In the genomic region with DNA sequence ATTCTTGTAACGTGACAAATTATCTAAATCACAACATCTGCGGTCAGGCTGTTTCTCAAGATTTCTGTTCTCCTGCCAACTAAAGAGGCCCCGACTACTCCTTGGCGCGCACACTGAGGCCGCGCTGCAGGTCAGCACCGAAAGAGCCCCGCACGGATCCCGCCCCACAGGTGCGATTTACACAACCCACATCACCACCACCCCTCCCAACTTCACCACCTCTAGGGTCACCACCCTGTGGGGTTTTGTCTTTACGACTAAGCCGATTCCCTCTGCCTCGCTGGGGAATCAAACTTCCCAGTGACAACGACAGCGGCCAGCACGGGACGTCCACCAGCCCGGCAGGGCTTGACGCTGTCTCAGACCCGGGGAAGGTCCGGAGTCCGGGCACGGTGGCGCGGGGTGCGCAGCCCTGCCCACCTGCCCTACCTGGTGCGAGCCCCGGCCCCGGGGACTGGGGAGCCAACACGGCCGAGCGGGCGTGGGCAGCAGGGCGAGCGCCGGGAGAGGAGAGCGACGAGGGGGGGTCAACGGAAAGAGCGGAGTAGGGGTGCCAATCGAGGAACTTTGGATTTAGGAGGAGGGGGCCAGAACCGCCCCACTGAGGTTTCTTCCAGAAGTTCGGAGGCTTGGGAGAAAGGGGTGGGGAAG, we compare ENCODE assay signal across 8 cellular contexts. TPM values are rescaled to one million over a fixed set of nuclear protein-coding genes. Genes with fewer than 3 reads are reported as not detected.
DNase-seq lines count a peak whose midpoint lies in the region; TF ChIP-seq lines count a peak whose summit lies in the region.

No MANE protein-coding gene starts in this region.

- peaks cover 57% of the 10 kb centered on the region for H3K4me1 ChIP-seq in HEK293 (ENCODE audit: control insufficient read depth, insufficient read depth, low read length)
- H3K4me1 ChIP-seq in SJCRH30, result peaks cover 34% of the 10 kb centered on the region
- H3K4me1 ChIP-seq in liver (ENCODE audit: control insufficient read depth in 4 of 4, insufficient read depth in 4 of 4, low read length in 3 of 4), result peaks cover 5 to 38% (median 20%) of the 10 kb centered on the region in 4 donors

- H3K9me3 Mint-ChIP-seq in Calu3 (ENCODE audit: low read depth, unreplicated experiment) (no peaks in the 10 kb centered on the region), chondrocyte (ENCODE audit: low read depth) (no peaks in the 10 kb centered on the region)

- peak overlapping the region; percentile 98 for H3K27ac ChIP-seq in HEK293 (ENCODE audit: extremely low read depth, low read depth, low read length)
- peak overlapping the region; percentile 65 for H3K27ac ChIP-seq in SJCRH30
- peak overlapping the region; percentile 88 to 91 for H3K27ac ChIP-seq in liver (ENCODE audit: low read depth in 1 of 2, low read length in 2 of 2)
- peak overlapping the region; percentile 68 for H3K27ac ChIP-seq in temporal lobe (ENCODE audit: low read depth, low read length)

- POLR2A ChIA-PET in HEK293 (lab: Yijun Ruan, JAX), result interaction anchor here (1.0 kb wide), 1 partner anchor 9 kb away, joined by 3 read pairs; no protein-coding TSS in a partner anchor

- BruUV-seq in Calu3 (replicated peaks; lab: Mats Ljungman, UMichigan), result no TSS peak

- peak overlapping the region; percentile 92 for H3K27ac Mint-ChIP-seq in Calu3 (ENCODE audit: unreplicated experiment)
- peak overlapping the region; percentile 94 for H3K27ac Mint-ChIP-seq in chondrocyte (ENCODE audit: unreplicated experiment)

- peaks cover 29% of the 10 kb centered on the region for H3K36me3 Mint-ChIP-seq in Calu3 (ENCODE audit: insufficient read depth, unreplicated experiment)
- peaks cover 4% of the 10 kb centered on the region for H3K36me3 Mint-ChIP-seq in chondrocyte (ENCODE audit: low read depth)

- no peak for TF ChIP-seq CTCF in Calu3 (IDR thresholded peaks at IDR 0.05; ENCODE audit: unreplicated experiment)
- TF ChIP-seq CTCF in HEK293 (tag by site-specific recombination; IDR thresholded peaks at IDR 0.05), result no peak; the same call in 1 of the 2 replicates
- TF ChIP-seq CTCF in chondrocyte (IDR thresholded peaks at IDR 0.05), result no peak
- no peak for TF ChIP-seq CTCF in liver (IDR thresholded peaks at IDR 0.05; ENCODE audit: low read depth, low read length, missing input control)

- peak overlapping the region; percentile 90 for H3K4me3 ChIP-seq in HEK293 (ENCODE audit: low read depth, low read length)
- H3K4me3 ChIP-seq in SJCRH30, result peak overlapping the region; percentile 74
- H3K4me3 ChIP-seq in liver (ENCODE audit: low read depth in 1 of 3, low read length in 3 of 3), result peak overlapping the region; percentile 76 to 77 (median 76)

- CTCF ChIA-PET in Calu3 (lab: Charles Lee), result interaction anchor here (1.4 kb wide), 1 partner anchor 90 kb away, joined by 3 read pairs; no protein-coding TSS in a partner anchor
- CTCF ChIA-PET in HEK293 (lab: Yijun Ruan, JAX), result interaction anchor here (1.2 to 3.6 kb wide), 3 partner anchors 45 to 112 kb away, joined by 3 to 21 read pairs (median 3); no protein-coding TSS in a partner anchor

- DNase-seq in Calu3 (peak; percentile 59), SJCRH30 (peak; percentile 46 to 62), chondrocyte (ENCODE audit: low spot score) (peak; percentile 90), A172 (ENCODE audit: low spot score) (no peak), NCI-H2227 (lab: John Stamatoyannopoulos, UW; ENCODE audit: unreplicated experiment) (no peak)

- 1% methylated on average over 45 of the region's 45 CpGs for WGBS in liver

- H3K27me3 ChIP-seq in SJCRH30 (no peaks in the 10 kb centered on the region), liver (ENCODE audit: control insufficient read depth in 4 of 4, insufficient read depth in 4 of 4, low read length in 3 of 4) (no peaks in the 10 kb centered on the region)

- H3K9ac ChIP-seq in liver (ENCODE audit: low read depth in 1 of 2, low read length in 2 of 2), result peak overlapping the region; percentile 43 to 71

- H3K36me3 ChIP-seq in HEK293 (ENCODE audit: control insufficient read depth in 2 of 2, insufficient read depth in 1 of 2, low read length in 2 of 2), result no peaks in the 10 kb centered on the region; a peak in 1 of 3 replicates
- H3K36me3 ChIP-seq in SJCRH30, result no peaks in the 10 kb centered on the region
- H3K36me3 ChIP-seq in liver (ENCODE audit: control insufficient read depth in 4 of 4, insufficient read depth in 3 of 4, low read depth in 1 of 4, low read length in 3 of 4), result no peaks in the 10 kb centered on the region

- no peak for TF ChIP-seq RAD21 in liver (IDR thresholded peaks at IDR 0.05)

- intact Hi-C loops in Calu3 (cut with micrococcal nuclease; ENCODE audit: unreplicated experiment), result loop anchor here (10.0 kb wide), 1 partner anchor 112 kb away; no protein-coding TSS in a partner anchor

- H3K9me3 ChIP-seq in HEK293 (ENCODE audit: control insufficient read depth, insufficient read depth, low read depth, low read length) (no peaks in the 10 kb centered on the region), SJCRH30 (replicated peaks) (no peaks in the 10 kb centered on the region), liver (ENCODE audit: control insufficient read depth in 4 of 4, low read length in 3 of 4) (no peaks in the 10 kb centered on the region)

- H3K4me1 Mint-ChIP-seq in Calu3 (ENCODE audit: low read depth, unreplicated experiment) (peaks cover 20% of the 10 kb centered on the region), chondrocyte (ENCODE audit: low read depth) (peaks cover 76% of the 10 kb centered on the region)

- H3K27me3 Mint-ChIP-seq in Calu3 (ENCODE audit: unreplicated experiment), result no peaks in the 10 kb centered on the region
- H3K27me3 Mint-ChIP-seq in chondrocyte (ENCODE audit: low read depth), result no peaks in the 10 kb centered on the region

- H3K4me3 Mint-ChIP-seq in Calu3 (ENCODE audit: low read depth, unreplicated experiment), result peak overlapping the region; percentile 94
- H3K4me3 Mint-ChIP-seq in chondrocyte (ENCODE audit: unreplicated experiment), result peak overlapping the region; percentile 91

TF ChIP-seq in HEK293, 187 proteins besides CTCF, POLR2A, EP300 and RAD21 (continues in another document):
- TF ChIP-seq, protein P1, sequence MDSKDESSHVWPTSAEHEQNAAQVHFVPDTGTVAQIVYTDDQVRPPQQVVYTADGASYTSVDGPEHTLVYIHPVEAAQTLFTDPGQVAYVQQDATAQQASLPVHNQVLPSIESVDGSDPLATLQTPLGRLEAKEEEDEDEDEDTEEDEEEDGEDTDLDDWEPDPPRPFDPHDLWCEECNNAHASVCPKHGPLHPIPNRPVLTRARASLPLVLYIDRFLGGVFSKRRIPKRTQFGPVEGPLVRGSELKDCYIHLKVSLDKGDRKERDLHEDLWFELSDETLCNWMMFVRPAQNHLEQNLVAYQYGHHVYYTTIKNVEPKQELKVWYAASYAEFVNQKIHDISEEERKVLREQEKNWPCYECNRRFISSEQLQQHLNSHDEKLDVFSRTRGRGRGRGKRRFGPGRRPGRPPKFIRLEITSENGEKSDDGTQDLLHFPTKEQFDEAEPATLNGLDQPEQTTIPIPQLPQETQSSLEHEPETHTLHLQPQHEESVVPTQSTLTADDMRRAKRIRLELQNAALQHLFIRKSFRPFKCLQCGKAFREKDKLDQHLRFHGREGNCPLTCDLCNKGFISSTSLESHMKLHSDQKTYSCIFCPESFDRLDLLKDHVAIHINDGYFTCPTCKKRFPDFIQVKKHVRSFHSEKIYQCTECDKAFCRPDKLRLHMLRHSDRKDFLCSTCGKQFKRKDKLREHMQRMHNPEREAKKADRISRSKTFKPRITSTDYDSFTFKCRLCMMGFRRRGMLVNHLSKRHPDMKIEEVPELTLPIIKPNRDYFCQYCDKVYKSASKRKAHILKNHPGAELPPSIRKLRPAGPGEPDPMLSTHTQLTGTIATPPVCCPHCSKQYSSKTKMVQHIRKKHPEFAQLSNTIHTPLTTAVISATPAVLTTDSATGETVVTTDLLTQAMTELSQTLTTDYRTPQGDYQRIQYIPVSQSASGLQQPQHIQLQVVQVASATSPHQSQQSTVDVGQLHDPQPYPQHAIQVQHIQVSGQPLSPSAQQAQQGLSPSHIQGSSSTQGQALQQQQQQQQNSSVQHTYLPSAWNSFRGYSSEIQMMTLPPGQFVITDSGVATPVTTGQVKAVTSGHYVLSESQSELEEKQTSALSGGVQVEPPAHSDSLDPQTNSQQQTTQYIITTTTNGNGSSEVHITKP (tag by site-specific recombination; IDR thresholded peaks at IDR 0.05), result peak; percentile 73; the same call in 1 of the 2 replicates
- 0 out of 2 replicates have a peak, but pooled peaks have one; percentile 5 for TF ChIP-seq ZNF184 (tag by site-specific recombination; IDR thresholded peaks at IDR 0.05)

TF ChIP-seq in liver, 16 proteins besides CTCF, POLR2A, EP300 and RAD21:
- TF ChIP-seq HNF4A (conservative IDR thresholded peaks at IDR 0.05) (peak; percentile 18 to 19), TAF1 (conservative IDR thresholded peaks at IDR 0.05) (no peak)

RNA-seq across cellular contexts. Expression of a gene that starts 0.8 kb away (rescaled TPM):
- total RNA-seq in Calu3 (2022), result 31.9 and 35.5 TPM in 2 replicates
- 30.3 and 47.1 TPM in 2 replicates for total RNA-seq in SJCRH30 (2014; rRNA removed; shearing (Covaris generic))
- 171 to 275 TPM (median 249 TPM) in 3 replicates for total RNA-seq in chondrocyte
- 10 to 100 TPM in 1 of 2 donors, 1 to 10 TPM in 1; 7.6 to 16.0 TPM for total RNA-seq in liver
- polyA plus RNA-seq in liver, result 10 to 100 TPM in 1 of 2 donors, 1 to 10 TPM in 1; 3.9 to 12.5 TPM
- 20.9 TPM for total RNA-seq in temporal lobe
- total RNA-seq in A172 (2014; rRNA removed; shearing (Covaris generic)), result 16.8 and 18.6 TPM in 2 replicates

Comparison
In these comparisons a context has a peak if more than half of its experiments do, and no peak if none do; other contexts are left out.
1. DNase-seq: peak in Calu3 (single experiment), SJCRH30 (2 of 2) and chondrocyte (single experiment); none in A172 (single experiment) and NCI-H2227 (single experiment).
2. Peak in every context shown above with its lines, with median percentiles within 50 percentile points of each other: H3K27ac ChIP-seq and H3K4me3 ChIP-seq.